ENCODE assay signal across 1 cellular context in genomic region chr16:51237861-51238378, GRCh38.
TF ChIP-seq lines count a peak whose summit lies in the region.

No MANE protein-coding gene starts in this region.

TF ChIP-seq in HepG2, 621 proteins besides CTCF, POLR2A, EP300 and RAD21 (continued from another document and continues in another):
- TF ChIP-seq ZNF574 (CRISPR knock-in tag; IDR thresholded peaks at IDR 0.05) (no peak), DR1 (CRISPR knock-in tag; IDR thresholded peaks at IDR 0.05) (no peak), SETDB1 (CRISPR knock-in tag; IDR thresholded peaks at IDR 0.05; ENCODE audit: borderline replicate concordance) (no peak), ISL2 (CRISPR knock-in tag; IDR thresholded peaks at IDR 0.05) (peak; percentile 63), ZSCAN31 (CRISPR knock-in tag; IDR thresholded peaks at IDR 0.05; ENCODE audit: low read depth) (no peak), CREM (IDR thresholded peaks at IDR 0.05) (0 out of 2 replicates have a peak, but pooled peaks have one; percentile 33), CREM (CRISPR knock-in tag; IDR thresholded peaks at IDR 0.05) (no peak), ZBTB33 (CRISPR knock-in tag; IDR thresholded peaks at IDR 0.05) (no peak), ZNF383 (CRISPR knock-in tag; IDR thresholded peaks at IDR 0.05; ENCODE audit: borderline replicate concordance) (no peak), ZMYM3 (CRISPR knock-in tag; IDR thresholded peaks at IDR 0.05) (0 out of 2 replicates have a peak, but pooled peaks have one; percentile 15), ELF4 (CRISPR knock-in tag; IDR thresholded peaks at IDR 0.05; ENCODE audit: borderline replicate concordance) (no peak), FOSL2 (CRISPR knock-in tag; IDR thresholded peaks at IDR 0.05) (peak; percentile 54), LCORL (IDR thresholded peaks at IDR 0.05) (no peak), LCORL (CRISPR knock-in tag; IDR thresholded peaks at IDR 0.05) (peak; percentile 46; the same call in 1 of the 2 replicates), FOXJ3 (CRISPR knock-in tag; IDR thresholded peaks at IDR 0.05; ENCODE audit: borderline replicate concordance) (peak; percentile 66; the same call in 1 of the 2 replicates), POGZ (CRISPR knock-in tag; IDR thresholded peaks at IDR 0.05) (no peak), REXO4 (CRISPR knock-in tag; IDR thresholded peaks at IDR 0.05; ENCODE audit: borderline replicate concordance) (no peak), YY1 (IDR thresholded peaks at IDR 0.05; ENCODE audit: insufficient read depth, insufficient replicate concordance, low read depth, low read length) (no peak), FOXP4 (CRISPR knock-in tag; IDR thresholded peaks at IDR 0.05) (peak; percentile 93), SOX6 (IDR thresholded peaks at IDR 0.05) (no peak), SOX6 (CRISPR knock-in tag; IDR thresholded peaks at IDR 0.05) (peak; percentile 93)
- TF ChIP-seq, protein P1, sequence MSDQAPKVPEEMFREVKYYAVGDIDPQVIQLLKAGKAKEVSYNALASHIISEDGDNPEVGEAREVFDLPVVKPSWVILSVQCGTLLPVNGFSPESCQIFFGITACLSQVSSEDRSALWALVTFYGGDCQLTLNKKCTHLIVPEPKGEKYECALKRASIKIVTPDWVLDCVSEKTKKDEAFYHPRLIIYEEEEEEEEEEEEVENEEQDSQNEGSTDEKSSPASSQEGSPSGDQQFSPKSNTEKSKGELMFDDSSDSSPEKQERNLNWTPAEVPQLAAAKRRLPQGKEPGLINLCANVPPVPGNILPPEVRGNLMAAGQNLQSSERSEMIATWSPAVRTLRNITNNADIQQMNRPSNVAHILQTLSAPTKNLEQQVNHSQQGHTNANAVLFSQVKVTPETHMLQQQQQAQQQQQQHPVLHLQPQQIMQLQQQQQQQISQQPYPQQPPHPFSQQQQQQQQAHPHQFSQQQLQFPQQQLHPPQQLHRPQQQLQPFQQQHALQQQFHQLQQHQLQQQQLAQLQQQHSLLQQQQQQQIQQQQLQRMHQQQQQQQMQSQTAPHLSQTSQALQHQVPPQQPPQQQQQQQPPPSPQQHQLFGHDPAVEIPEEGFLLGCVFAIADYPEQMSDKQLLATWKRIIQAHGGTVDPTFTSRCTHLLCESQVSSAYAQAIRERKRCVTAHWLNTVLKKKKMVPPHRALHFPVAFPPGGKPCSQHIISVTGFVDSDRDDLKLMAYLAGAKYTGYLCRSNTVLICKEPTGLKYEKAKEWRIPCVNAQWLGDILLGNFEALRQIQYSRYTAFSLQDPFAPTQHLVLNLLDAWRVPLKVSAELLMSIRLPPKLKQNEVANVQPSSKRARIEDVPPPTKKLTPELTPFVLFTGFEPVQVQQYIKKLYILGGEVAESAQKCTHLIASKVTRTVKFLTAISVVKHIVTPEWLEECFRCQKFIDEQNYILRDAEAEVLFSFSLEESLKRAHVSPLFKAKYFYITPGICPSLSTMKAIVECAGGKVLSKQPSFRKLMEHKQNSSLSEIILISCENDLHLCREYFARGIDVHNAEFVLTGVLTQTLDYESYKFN (CRISPR knock-in tag; conservative IDR thresholded peaks at IDR 0.05): peak; percentile 66
- TF ChIP-seq, protein P2, sequence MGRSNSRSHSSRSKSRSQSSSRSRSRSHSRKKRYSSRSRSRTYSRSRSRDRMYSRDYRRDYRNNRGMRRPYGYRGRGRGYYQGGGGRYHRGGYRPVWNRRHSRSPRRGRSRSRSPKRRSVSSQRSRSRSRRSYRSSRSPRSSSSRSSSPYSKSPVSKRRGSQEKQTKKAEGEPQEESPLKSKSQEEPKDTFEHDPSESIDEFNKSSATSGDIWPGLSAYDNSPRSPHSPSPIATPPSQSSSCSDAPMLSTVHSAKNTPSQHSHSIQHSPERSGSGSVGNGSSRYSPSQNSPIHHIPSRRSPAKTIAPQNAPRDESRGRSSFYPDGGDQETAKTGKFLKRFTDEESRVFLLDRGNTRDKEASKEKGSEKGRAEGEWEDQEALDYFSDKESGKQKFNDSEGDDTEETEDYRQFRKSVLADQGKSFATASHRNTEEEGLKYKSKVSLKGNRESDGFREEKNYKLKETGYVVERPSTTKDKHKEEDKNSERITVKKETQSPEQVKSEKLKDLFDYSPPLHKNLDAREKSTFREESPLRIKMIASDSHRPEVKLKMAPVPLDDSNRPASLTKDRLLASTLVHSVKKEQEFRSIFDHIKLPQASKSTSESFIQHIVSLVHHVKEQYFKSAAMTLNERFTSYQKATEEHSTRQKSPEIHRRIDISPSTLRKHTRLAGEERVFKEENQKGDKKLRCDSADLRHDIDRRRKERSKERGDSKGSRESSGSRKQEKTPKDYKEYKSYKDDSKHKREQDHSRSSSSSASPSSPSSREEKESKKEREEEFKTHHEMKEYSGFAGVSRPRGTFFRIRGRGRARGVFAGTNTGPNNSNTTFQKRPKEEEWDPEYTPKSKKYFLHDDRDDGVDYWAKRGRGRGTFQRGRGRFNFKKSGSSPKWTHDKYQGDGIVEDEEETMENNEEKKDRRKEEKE (IDR thresholded peaks at IDR 0.05): no peak
- TF ChIP-seq, protein P3, sequence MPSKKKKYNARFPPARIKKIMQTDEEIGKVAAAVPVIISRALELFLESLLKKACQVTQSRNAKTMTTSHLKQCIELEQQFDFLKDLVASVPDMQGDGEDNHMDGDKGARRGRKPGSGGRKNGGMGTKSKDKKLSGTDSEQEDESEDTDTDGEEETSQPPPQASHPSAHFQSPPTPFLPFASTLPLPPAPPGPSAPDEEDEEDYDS (CRISPR knock-in tag; IDR thresholded peaks at IDR 0.05): no peak
- TF ChIP-seq, protein P4, sequence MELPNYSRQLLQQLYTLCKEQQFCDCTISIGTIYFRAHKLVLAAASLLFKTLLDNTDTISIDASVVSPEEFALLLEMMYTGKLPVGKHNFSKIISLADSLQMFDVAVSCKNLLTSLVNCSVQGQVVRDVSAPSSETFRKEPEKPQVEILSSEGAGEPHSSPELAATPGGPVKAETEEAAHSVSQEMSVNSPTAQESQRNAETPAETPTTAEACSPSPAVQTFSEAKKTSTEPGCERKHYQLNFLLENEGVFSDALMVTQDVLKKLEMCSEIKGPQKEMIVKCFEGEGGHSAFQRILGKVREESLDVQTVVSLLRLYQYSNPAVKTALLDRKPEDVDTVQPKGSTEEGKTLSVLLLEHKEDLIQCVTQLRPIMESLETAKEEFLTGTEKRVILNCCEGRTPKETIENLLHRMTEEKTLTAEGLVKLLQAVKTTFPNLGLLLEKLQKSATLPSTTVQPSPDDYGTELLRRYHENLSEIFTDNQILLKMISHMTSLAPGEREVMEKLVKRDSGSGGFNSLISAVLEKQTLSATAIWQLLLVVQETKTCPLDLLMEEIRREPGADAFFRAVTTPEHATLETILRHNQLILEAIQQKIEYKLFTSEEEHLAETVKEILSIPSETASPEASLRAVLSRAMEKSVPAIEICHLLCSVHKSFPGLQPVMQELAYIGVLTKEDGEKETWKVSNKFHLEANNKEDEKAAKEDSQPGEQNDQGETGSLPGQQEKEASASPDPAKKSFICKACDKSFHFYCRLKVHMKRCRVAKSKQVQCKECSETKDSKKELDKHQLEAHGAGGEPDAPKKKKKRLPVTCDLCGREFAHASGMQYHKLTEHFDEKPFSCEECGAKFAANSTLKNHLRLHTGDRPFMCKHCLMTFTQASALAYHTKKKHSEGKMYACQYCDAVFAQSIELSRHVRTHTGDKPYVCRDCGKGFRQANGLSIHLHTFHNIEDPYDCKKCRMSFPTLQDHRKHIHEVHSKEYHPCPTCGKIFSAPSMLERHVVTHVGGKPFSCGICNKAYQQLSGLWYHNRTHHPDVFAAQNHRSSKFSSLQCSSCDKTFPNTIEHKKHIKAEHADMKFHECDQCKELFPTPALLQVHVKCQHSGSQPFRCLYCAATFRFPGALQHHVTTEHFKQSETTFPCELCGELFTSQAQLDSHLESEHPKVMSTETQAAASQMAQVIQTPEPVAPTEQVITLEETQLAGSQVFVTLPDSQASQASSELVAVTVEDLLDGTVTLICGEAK (IDR thresholded peaks at IDR 0.05): no peak
- TF ChIP-seq, protein P4 (CRISPR knock-in tag; IDR thresholded peaks at IDR 0.05): no peak
- TF ChIP-seq, protein P5, sequence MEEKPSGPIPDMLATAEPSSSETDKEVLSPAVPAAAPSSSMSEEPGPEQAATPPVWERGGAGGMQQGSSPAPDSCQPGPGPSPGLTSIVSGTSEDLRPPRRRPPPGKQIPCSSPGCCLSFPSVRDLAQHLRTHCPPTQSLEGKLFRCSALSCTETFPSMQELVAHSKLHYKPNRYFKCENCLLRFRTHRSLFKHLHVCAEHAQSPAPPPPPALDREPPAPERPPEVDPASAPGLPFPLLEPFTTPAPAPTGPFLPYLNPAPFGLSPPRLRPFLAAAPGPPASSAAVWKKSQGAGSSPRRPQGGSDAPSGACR (CRISPR knock-in tag; IDR thresholded peaks at IDR 0.05): 0 out of 2 replicates have a peak, but pooled peaks have one; percentile 26
- TF ChIP-seq, protein P6, sequence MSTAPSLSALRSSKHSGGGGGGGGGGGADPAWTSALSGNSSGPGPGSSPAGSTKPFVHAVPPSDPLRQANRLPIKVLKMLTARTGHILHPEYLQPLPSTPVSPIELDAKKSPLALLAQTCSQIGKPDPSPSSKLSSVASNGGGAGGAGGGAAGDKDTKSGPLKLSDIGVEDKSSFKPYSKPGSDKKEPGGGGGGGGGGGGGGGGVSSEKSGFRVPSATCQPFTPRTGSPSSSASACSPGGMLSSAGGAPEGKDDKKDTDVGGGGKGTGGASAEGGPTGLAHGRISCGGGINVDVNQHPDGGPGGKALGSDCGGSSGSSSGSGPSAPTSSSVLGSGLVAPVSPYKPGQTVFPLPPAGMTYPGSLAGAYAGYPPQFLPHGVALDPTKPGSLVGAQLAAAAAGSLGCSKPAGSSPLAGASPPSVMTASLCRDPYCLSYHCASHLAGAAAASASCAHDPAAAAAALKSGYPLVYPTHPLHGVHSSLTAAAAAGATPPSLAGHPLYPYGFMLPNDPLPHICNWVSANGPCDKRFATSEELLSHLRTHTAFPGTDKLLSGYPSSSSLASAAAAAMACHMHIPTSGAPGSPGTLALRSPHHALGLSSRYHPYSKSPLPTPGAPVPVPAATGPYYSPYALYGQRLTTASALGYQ (CRISPR knock-in tag; IDR thresholded peaks at IDR 0.05): 0 out of 2 replicates have a peak, but pooled peaks have one; percentile 46
